ENCODE assay signal across 12 cellular contexts in genomic region chr17:4786516-4786915, GRCh38. TPM values are rescaled to one million over a fixed set of nuclear protein-coding genes. Genes with fewer than 3 reads are reported as not detected.
DNase-seq lines count a peak whose midpoint lies in the region; ATAC-seq, FAIRE-seq and TF ChIP-seq lines count a peak whose summit lies in the region.
"Had no signal": no experiment of that assay in that cellular context is flagged by ENCODE, and none has a peak within 500 bp of the region (broad histone marks: within the 10 kb centered on the region; RNA-seq: fewer than 3 reads in every experiment).

No MANE protein-coding gene starts in this region.

- intact Hi-C loops in IMR-90 (cut with micrococcal nuclease) (no loop called here), ovary (cut with DNase I) (loop anchor here (2.0 to 10.0 kb wide), 6 partner anchors 52 to 268 kb away; partner anchors contain the start of genes CHRNE (in 1 of the 4), CXCL16 (in 1 of the 4), MED11 (in 1 of the 4) and ZMYND15 (in 1 of the 4))

- H3K9me3 ChIP-seq in A549, result no peaks in the 10 kb centered on the region
- H3K9me3 ChIP-seq in IMR-90 (ENCODE audit: control insufficient read depth, insufficient read depth, low read length), result no peaks in the 10 kb centered on the region
- no peaks in the 10 kb centered on the region for H3K9me3 ChIP-seq in ovary
- H3K9me3 ChIP-seq in trophoblast cell (ENCODE audit: insufficient read depth, low read depth, low read length), result peaks cover 5% of the 10 kb centered on the region
- H3K9me3 ChIP-seq: tibial nerve had no signal

- H3K23ac ChIP-seq in IMR-90 (ENCODE audit: low read depth, low read length) (peak overlapping the region; percentile 65; the same call in 1 of the 2 replicates), trophoblast cell (ENCODE audit: low read length) (no peak overlapping the region)

- POLR2A ChIA-PET in A549 (lab: Yijun Ruan, JAX), result no interaction called here
- POLR2A ChIA-PET in IMR-90 (lab: Charles Lee; ENCODE audit: unreplicated experiment), result no interaction called here
- POLR2A ChIA-PET in activated CD4-positive, alpha-beta memory T cell treated with anti-CD3 and anti-CD28 coated beads, Interleukin-2, amount 10 ng/mL, durations not matched to agents 7 days and 5 days (lab: Charles Lee), result interaction anchor here (1.0 to 1.7 kb wide), 6 partner anchors 9 to 75 kb away, joined by 3 to 7 read pairs (median 4); partner anchors contain the start of genes PLD2, PSMB6 and TM4SF5

- H4K12ac ChIP-seq in trophoblast cell (ENCODE audit: low read depth, low read length), result no peak overlapping the region

- no peaks in the 10 kb centered on the region for H4K20me1 ChIP-seq in IMR-90 (ENCODE audit: insufficient read depth, low read length)

- no peak overlapping the region for H2AK5ac ChIP-seq in IMR-90 (ENCODE audit: low read depth, low read length)
- H2AK5ac ChIP-seq in trophoblast cell (ENCODE audit: low read length), result no peak overlapping the region

- H2BK20ac ChIP-seq in IMR-90 (ENCODE audit: low read depth, low read length), result no peak overlapping the region

- H3K4me2 ChIP-seq in A549 (no peak overlapping the region), IMR-90 (ENCODE audit: low read depth, low read length) (no peak overlapping the region; the same call in 1 of the 2 replicates), trophoblast cell (ENCODE audit: low read length) (no peak overlapping the region)

- H3K36me3 ChIP-seq in IMR-90 (ENCODE audit: control insufficient read depth, insufficient read depth, low read length), result no peaks in the 10 kb centered on the region
- no peaks in the 10 kb centered on the region for H3K36me3 ChIP-seq in ovary
- no peaks in the 10 kb centered on the region for H3K36me3 ChIP-seq in trophoblast cell (ENCODE audit: control insufficient read depth in 1 of 2, insufficient read depth in 2 of 2, low read length in 2 of 2)
- H3K36me3 ChIP-seq: tibial nerve had no signal

- TF ChIP-seq CTCF in A549 (IDR thresholded peaks at IDR 0.05) (no peak), IMR-90 (conservative IDR thresholded peaks at IDR 0.05; ENCODE audit: low read depth, low read length) (no peak), ovary (IDR thresholded peaks at IDR 0.05) (no peak)

- CTCF ChIA-PET in A549 (lab: Yijun Ruan, JAX), result interaction anchor here (0.8 to 9.4 kb wide), 17 partner anchors 12 to 200 kb away, joined by 3 to 271 read pairs (median 5); partner anchors contain the start of genes ARRB2, C17orf107, CHRNE and CXCL16
- CTCF ChIA-PET in IMR-90 (lab: Yijun Ruan, JAX), result no interaction called here
- CTCF ChIA-PET in activated CD4-positive, alpha-beta memory T cell treated with anti-CD3 and anti-CD28 coated beads, Interleukin-2, amount 10 ng/mL, durations not matched to agents 7 days and 5 days (lab: Charles Lee), result interaction anchor here (0.8 to 2.0 kb wide), 7 partner anchors 7 to 105 kb away, joined by 3 to 7 read pairs (median 3); partner anchors contain the start of genes ARRB2, MED11, PSMB6 and TM4SF5

- TF ChIP-seq POLR2A in A549 (IDR thresholded peaks at IDR 0.05; ENCODE audit: low read length) (no peak), IMR-90 (IDR thresholded peaks at IDR 0.05; ENCODE audit: low read depth, low read length) (no peak), ovary (IDR thresholded peaks at IDR 0.05) (no peak)

- TF ChIP-seq RAD21 in A549 (conservative IDR thresholded peaks at IDR 0.05 in 1 of 2, IDR thresholded peaks at IDR 0.05 in 1 of 2), result no peak
- no peak for TF ChIP-seq RAD21 in IMR-90 (IDR thresholded peaks at IDR 0.05; ENCODE audit: low read length)

- H3K9me1 ChIP-seq in IMR-90 (ENCODE audit: insufficient read depth, low read length), result peaks cover 4% of the 10 kb centered on the region

- no peak for ATAC-seq in A549
- no peak for ATAC-seq in IMR-90 (ENCODE audit: low read depth)
- ATAC-seq: foreskin keratinocyte had no signal

- H3K9me3 Mint-ChIP-seq in activated CD4-positive, alpha-beta memory T cell treated with anti-CD3 and anti-CD28 coated beads, Interleukin-2, amount 10 ng/mL, durations not matched to agents 7 days and 5 days, result no peaks in the 10 kb centered on the region
- H3K9me3 Mint-ChIP-seq in immature natural killer cell, result no peaks in the 10 kb centered on the region

- dilution Hi-C loops in IMR-90 (cut with HindIII; ENCODE audit: low sequenced_read_pairs, unreplicated experiment), result no loop called here

- H3K27me3 ChIP-seq in IMR-90 (ENCODE audit: control insufficient read depth, insufficient read depth, low read length) (peaks cover 40% of the 10 kb centered on the region), ovary (no peaks in the 10 kb centered on the region), trophoblast cell (ENCODE audit: insufficient read depth, low read length) (no peaks in the 10 kb centered on the region)

- H4K91ac ChIP-seq in IMR-90 (ENCODE audit: insufficient read depth, low read depth, low read length), result no peak overlapping the region
- H4K91ac ChIP-seq in trophoblast cell (ENCODE audit: low read depth, low read length), result no peak overlapping the region

- H3K14ac ChIP-seq in IMR-90 (replicated peaks; ENCODE audit: low read depth, low read length) (no peak overlapping the region), trophoblast cell (ENCODE audit: low read length) (no peak overlapping the region)

- H3K36me3 Mint-ChIP-seq in activated CD4-positive, alpha-beta memory T cell treated with anti-CD3 and anti-CD28 coated beads, Interleukin-2, amount 10 ng/mL, durations not matched to agents 7 days and 5 days (ENCODE audit: low read depth), result no peaks in the 10 kb centered on the region
- no peaks in the 10 kb centered on the region for H3K36me3 Mint-ChIP-seq in immature natural killer cell

- H3K18ac ChIP-seq in IMR-90 (ENCODE audit: low read depth, low read length) (no peak overlapping the region), trophoblast cell (ENCODE audit: low read length) (no peak overlapping the region)

- peak; percentile 13 for FAIRE-seq in A549 (lab: Jason Lieb, UNC)

- no TSS peak for BruUV-seq in IMR-90 (replicated peaks; lab: Mats Ljungman, UMichigan)

- no peak overlapping the region for H3K27ac Mint-ChIP-seq in activated CD4-positive, alpha-beta memory T cell treated with anti-CD3 and anti-CD28 coated beads, Interleukin-2, amount 10 ng/mL, durations not matched to agents 7 days and 5 days
- no peak overlapping the region for H3K27ac Mint-ChIP-seq in immature natural killer cell

- H2BK120ac ChIP-seq in IMR-90 (ENCODE audit: low read depth, low read length) (no peak overlapping the region), trophoblast cell (ENCODE audit: insufficient read depth, low read length, poor library complexity) (no peak overlapping the region)

- DNase-seq in A549 (ENCODE audit: low read depth in 1 of 2, low spot score in 1 of 2), result no peak
- no peak for DNase-seq in IMR-90
- peak; percentile 38 for DNase-seq in fibroblast of peridontal ligament (ENCODE audit: extremely low read depth)
- DNase-seq in ovary, result no peak
- no peak for DNase-seq in activated CD4-positive, alpha-beta memory T cell treated with anti-CD3 and anti-CD28 coated beads, Interleukin-2, amount 10 ng/mL, durations not matched to agents 7 days and 5 days
- DNase-seq in immature natural killer cell, result no peak
- no peak for DNase-seq in GM03348 (ENCODE audit: low spot score)
- no peak for DNase-seq in trophoblast cell
- DNase-seq: activated CD4-positive, alpha-beta T cell treated with anti-CD3 and anti-CD28 coated beads for 48 hours; foreskin keratinocyte had no signal

- no peak overlapping the region for H2AFZ ChIP-seq in IMR-90 (replicated peaks; ENCODE audit: low read length, poor library complexity)
- no peak overlapping the region for H2AFZ ChIP-seq in trophoblast cell (ENCODE audit: insufficient read depth, low read length, poor library complexity)

- peaks cover 27% of the 10 kb centered on the region for H3K4me1 ChIP-seq in A549
- peaks cover 5% of the 10 kb centered on the region; the same call in 1 of the 2 replicates for H3K4me1 ChIP-seq in IMR-90 (ENCODE audit: control insufficient read depth, insufficient read depth, low read length)
- H3K4me1 ChIP-seq in ovary (ENCODE audit: insufficient read depth), result peaks cover 13% of the 10 kb centered on the region
- peaks cover 6 to 8% of the 10 kb centered on the region in 2 experiments for H3K4me1 ChIP-seq in trophoblast cell (ENCODE audit: control insufficient read depth in 1 of 2, insufficient read depth in 2 of 2, low read length in 2 of 2)
- H3K4me1 ChIP-seq: foreskin keratinocyte had no signal

- no peak overlapping the region for H2AK9ac ChIP-seq in IMR-90 (replicated peaks; ENCODE audit: low read depth, low read length, poor library complexity)

- H3K4ac ChIP-seq in IMR-90 (ENCODE audit: low read depth, low read length) (no peak overlapping the region), trophoblast cell (ENCODE audit: low read depth, low read length) (no peak overlapping the region)

- H3K79me2 ChIP-seq in trophoblast cell (ENCODE audit: control insufficient read depth, insufficient read depth, low read length, poor library complexity), result peaks cover 11% of the 10 kb centered on the region

- peaks cover 40% of the 10 kb centered on the region for H3K4me1 Mint-ChIP-seq in activated CD4-positive, alpha-beta memory T cell treated with anti-CD3 and anti-CD28 coated beads, Interleukin-2, amount 10 ng/mL, durations not matched to agents 7 days and 5 days
- H3K4me1 Mint-ChIP-seq in immature natural killer cell, result peaks cover 10 to 13% of the 10 kb centered on the region in 2 donors

- no peak overlapping the region for H3K56ac ChIP-seq in IMR-90 (ENCODE audit: extremely low read depth, insufficient read depth, low read length)

- H3K27ac ChIP-seq in A549, result peak overlapping the region in 1 of 2 experiments; percentile 43; a peak in 1 of 6 replicates
- no peak overlapping the region for H3K27ac ChIP-seq in IMR-90 (ENCODE audit: insufficient read depth, low read length)
- H3K27ac ChIP-seq in ovary, result no peak overlapping the region
- H3K27ac ChIP-seq in trophoblast cell (ENCODE audit: low read depth, low read length), result no peak overlapping the region
- H3K27ac ChIP-seq: foreskin keratinocyte had no signal

- no peak overlapping the region for H2BK12ac ChIP-seq in trophoblast cell (ENCODE audit: low read length)

- H3K4me3 ChIP-seq in A549 (no peak overlapping the region), IMR-90 (ENCODE audit: insufficient read depth, low read depth, low read length) (no peak overlapping the region), ovary (peak overlapping the region; percentile 25), trophoblast cell (ENCODE audit: low read depth, low read length) (no peak overlapping the region)

- H4K5ac ChIP-seq in IMR-90 (ENCODE audit: low read depth, low read length), result no peak overlapping the region

- H3K4me3 Mint-ChIP-seq in activated CD4-positive, alpha-beta memory T cell treated with anti-CD3 and anti-CD28 coated beads, Interleukin-2, amount 10 ng/mL, durations not matched to agents 7 days and 5 days, result no peak overlapping the region
- H3K4me3 Mint-ChIP-seq in immature natural killer cell, result no peak overlapping the region

- no peak for TF ChIP-seq EP300 in A549 (IDR thresholded peaks at IDR 0.05)
- TF ChIP-seq EP300 in ovary (IDR thresholded peaks at IDR 0.05), result no peak

- in situ Hi-C loops in IMR-90 (cut with MboI; ENCODE audit: low sequenced_read_pairs), result loop anchor here (5.0 kb wide), 1 partner anchor 96 kb away; no protein-coding TSS in a partner anchor

- peaks cover 56% of the 10 kb centered on the region for H3K27me3 Mint-ChIP-seq in activated CD4-positive, alpha-beta memory T cell treated with anti-CD3 and anti-CD28 coated beads, Interleukin-2, amount 10 ng/mL, durations not matched to agents 7 days and 5 days
- peaks cover 27 to 29% (median 29%) of the 10 kb centered on the region in 3 donors for H3K27me3 Mint-ChIP-seq in immature natural killer cell (ENCODE audit: low read depth in 3 of 3)

- H2BK15ac ChIP-seq in IMR-90 (ENCODE audit: low read depth, low read length), result no peak overlapping the region

- peaks cover 0 to 5% of the 10 kb centered on the region in 2 experiments; a peak in 2 of 4 replicates for H3K79me1 ChIP-seq in IMR-90 (ENCODE audit: low read depth in 1 of 2, low read length in 2 of 2)
- H3K79me1 ChIP-seq in trophoblast cell (ENCODE audit: low read length), result peaks cover 16% of the 10 kb centered on the region

- H2BK5ac ChIP-seq in IMR-90 (ENCODE audit: low read depth, low read length, poor library complexity, severe bottlenecking) (no peak overlapping the region), trophoblast cell (ENCODE audit: low read depth, low read length, poor library complexity) (no peak overlapping the region)

- H4K8ac ChIP-seq in IMR-90 (ENCODE audit: low read depth in 2 of 2, low read length in 2 of 2) (no peak overlapping the region), trophoblast cell (ENCODE audit: low read depth, low read length) (no peak overlapping the region)

- 81% methylated on average over 6 of the region's 6 CpGs for WGBS in A549 (ENCODE audit: missing lambda C conversion rate)
- no CpG with 5 or more reads among the region's 6 CpGs for WGBS in IMR-90 (ENCODE audit: extremely low coverage in 2 of 2, insufficient read length in 1 of 2), 2 experiments
- 6 to 12% (median 12%) methylated on average over 6 of the region's 6 CpGs for WGBS in ovary, 3 donors
- WGBS in trophoblast cell (ENCODE audit: extremely low coverage, insufficient coverage, insufficient read length), result no CpG with 5 or more reads among the region's 6 CpGs

- H3K9ac ChIP-seq in IMR-90 (ENCODE audit: low read depth, low read length), result no peak overlapping the region
- H3K9ac ChIP-seq in trophoblast cell (ENCODE audit: low read length), result no peak overlapping the region

RNA-seq across cellular contexts. Expression of gene VMO1, which starts 0.4 kb away (rescaled TPM):
- polyA plus RNA-seq in A549 (2011; rRNA removed) (0.50 and 0.58 TPM in 2 replicates), A549 (2017; fragmentation: RNase III; extraction: RNeasy Plus Mini Kit Qiagen cat#74134 plus additional on column Dnase treatment) (0.39 to 1.1 TPM (median 0.81 TPM) in 3 replicates), IMR-90 (2012; rRNA removed) (0.14 TPM in 1 of 2 replicates, not detected in the other), ovary (1 to 10 TPM in 1 of 2 donors, not detected in 1; 1.1 TPM), immature natural killer cell (not detected)
- 0.98 and 1.1 TPM in 2 replicates for polyA plus RNA-seq in A549 (2012; cell fraction: cytosol; rRNA removed)
- 0.83 and 2.1 TPM in 2 replicates for polyA plus RNA-seq in A549 (2012; cell fraction: nucleus; rRNA removed)
- polyA minus RNA-seq in A549 (2011; rRNA and poly(A)+ RNA removed), result not detected in 2 replicates
- total RNA-seq in IMR-90 (2012; rRNA removed) (not detected in 2 replicates), ovary (1 to 10 TPM in 5 of 7 donors, under 1 TPM in 2; 0.69 to 3.5 (median 1.3) TPM)
- 0.24 TPM in 1 of 2 replicates, not detected in the other for polyA plus RNA-seq in IMR-90 (2012; cell fraction: cytosol; rRNA removed)
- 0.25 TPM in 2 replicates for polyA plus RNA-seq in IMR-90 (2012; cell fraction: nucleus; rRNA removed; ENCODE audit: low replicate concordance)
- total RNA-seq in activated CD4-positive, alpha-beta memory T cell treated with anti-CD3 and anti-CD28 coated beads, Interleukin-2, amount 10 ng/mL, durations not matched to agents 7 days and 5 days, result under 1 TPM in 1 of 2 experiments, not detected in 1; 0.40 TPM
- 0.47 and 0.77 TPM in 2 replicates for polyA plus RNA-seq in trophoblast cell (2013)

RNA-seq across cellular contexts. Expression of gene GLTPD2, which starts 2.2 kb away (rescaled TPM):
- not detected in 2 replicates for polyA plus RNA-seq in A549 (2011; rRNA removed)
- 0.04 and 0.06 TPM in 2 replicates for polyA plus RNA-seq in A549 (2012; cell fraction: cytosol; rRNA removed)
- polyA plus RNA-seq in A549 (2012; cell fraction: nucleus; rRNA removed), result 0.06 TPM in 1 of 2 replicates, not detected in the other
- not detected in 3 replicates for polyA plus RNA-seq in A549 (2017; fragmentation: RNase III; extraction: RNeasy Plus Mini Kit Qiagen cat#74134 plus additional on column Dnase treatment)
- not detected in 2 replicates for polyA minus RNA-seq in A549 (2011; rRNA and poly(A)+ RNA removed)
- total RNA-seq in IMR-90 (2012; rRNA removed), result not detected in 2 replicates
- polyA plus RNA-seq in IMR-90 (2012; rRNA removed), result not detected in 2 replicates
- not detected in 2 replicates for polyA plus RNA-seq in IMR-90 (2012; cell fraction: cytosol; rRNA removed)
- not detected in 2 replicates for polyA plus RNA-seq in IMR-90 (2012; cell fraction: nucleus; rRNA removed; ENCODE audit: low replicate concordance)
- not detected for total RNA-seq in ovary
- not detected for polyA plus RNA-seq in ovary
- total RNA-seq in activated CD4-positive, alpha-beta memory T cell treated with anti-CD3 and anti-CD28 coated beads, Interleukin-2, amount 10 ng/mL, durations not matched to agents 7 days and 5 days, result not detected
- under 1 TPM in 2 of 3 donors, not detected in 1; 0.57 to 0.74 TPM for polyA plus RNA-seq in immature natural killer cell
- 0.26 and 0.31 TPM in 2 replicates for polyA plus RNA-seq in trophoblast cell (2013)
- total RNA-seq: foreskin keratinocyte, posterior vena cava, tibial nerve had no signal
- polyA plus RNA-seq: foreskin keratinocyte had no signal

RNA-seq across cellular contexts. Expression of gene PSMB6, which starts 9.4 kb away (rescaled TPM):
- polyA plus RNA-seq in A549 (2011; rRNA removed), result 376 and 414 TPM in 2 replicates
- polyA plus RNA-seq in A549 (2012; cell fraction: cytosol; rRNA removed), result 763 and 829 TPM in 2 replicates
- 423 and 460 TPM in 2 replicates for polyA plus RNA-seq in A549 (2012; cell fraction: nucleus; rRNA removed)
- polyA plus RNA-seq in A549 (2017; fragmentation: RNase III; extraction: RNeasy Plus Mini Kit Qiagen cat#74134 plus additional on column Dnase treatment), result 387 to 424 TPM (median 414 TPM) in 3 replicates
- 332 and 401 TPM in 2 replicates for polyA minus RNA-seq in A549 (2011; rRNA and poly(A)+ RNA removed)
- total RNA-seq in IMR-90 (2012; rRNA removed), result 217 and 244 TPM in 2 replicates
- 254 and 291 TPM in 2 replicates for polyA plus RNA-seq in IMR-90 (2012; rRNA removed)
- 313 and 446 TPM in 2 replicates for polyA plus RNA-seq in IMR-90 (2012; cell fraction: cytosol; rRNA removed)
- 108 and 126 TPM in 2 replicates for polyA plus RNA-seq in IMR-90 (2012; cell fraction: nucleus; rRNA removed; ENCODE audit: low replicate concordance)
- total RNA-seq in ovary, result 100 to 1,000 TPM in 1 of 7 donors, 10 to 100 TPM in 6; 74.6 to 123 (median 87.9) TPM
- polyA plus RNA-seq in ovary, result 100 to 1,000 TPM in 1 of 2 donors, 10 to 100 TPM in 1; 87.8 to 111 TPM
- total RNA-seq in activated CD4-positive, alpha-beta memory T cell treated with anti-CD3 and anti-CD28 coated beads, Interleukin-2, amount 10 ng/mL, durations not matched to agents 7 days and 5 days, result 100 to 1,000 TPM; 118 to 121 TPM
- 100 to 1,000 TPM; 327 to 701 (median 348) TPM for polyA plus RNA-seq in immature natural killer cell
- polyA plus RNA-seq in trophoblast cell (2013), result 295 and 308 TPM in 2 replicates

RNA-seq across cellular contexts. Expression of gene TM4SF5, which starts 14.8 kb away (rescaled TPM):
- polyA plus RNA-seq in A549 (2011; rRNA removed), result 0.80 and 1.2 TPM in 2 replicates
- polyA plus RNA-seq in A549 (2012; cell fraction: cytosol; rRNA removed), result 0.56 and 0.69 TPM in 2 replicates
- 0.71 and 1.1 TPM in 2 replicates for polyA plus RNA-seq in A549 (2012; cell fraction: nucleus; rRNA removed)
- polyA plus RNA-seq in A549 (2017; fragmentation: RNase III; extraction: RNeasy Plus Mini Kit Qiagen cat#74134 plus additional on column Dnase treatment), result 0.51 to 1.2 TPM (median 0.68 TPM) in 3 replicates
- polyA minus RNA-seq in A549 (2011; rRNA and poly(A)+ RNA removed), result 1.1 and 1.5 TPM in 2 replicates
- total RNA-seq in IMR-90 (2012; rRNA removed), result not detected in 2 replicates
- not detected in 2 replicates for polyA plus RNA-seq in IMR-90 (2012; rRNA removed)
- not detected in 2 replicates for polyA plus RNA-seq in IMR-90 (2012; cell fraction: cytosol; rRNA removed)
- polyA plus RNA-seq in IMR-90 (2012; cell fraction: nucleus; rRNA removed; ENCODE audit: low replicate concordance), result not detected in 2 replicates
- total RNA-seq in ovary, result under 1 TPM in 2 of 7 donors, not detected in 5; 0.31 to 0.83 TPM
- not detected for polyA plus RNA-seq in ovary
- total RNA-seq in activated CD4-positive, alpha-beta memory T cell treated with anti-CD3 and anti-CD28 coated beads, Interleukin-2, amount 10 ng/mL, durations not matched to agents 7 days and 5 days, result under 1 TPM in 1 of 2 experiments, not detected in 1; 0.35 TPM
- not detected for polyA plus RNA-seq in immature natural killer cell
- not detected in 2 replicates for polyA plus RNA-seq in trophoblast cell (2013)
- total RNA-seq: foreskin keratinocyte, posterior vena cava, tibial nerve had no signal
- polyA plus RNA-seq: foreskin keratinocyte had no signal
